In the genomic region with DNA sequence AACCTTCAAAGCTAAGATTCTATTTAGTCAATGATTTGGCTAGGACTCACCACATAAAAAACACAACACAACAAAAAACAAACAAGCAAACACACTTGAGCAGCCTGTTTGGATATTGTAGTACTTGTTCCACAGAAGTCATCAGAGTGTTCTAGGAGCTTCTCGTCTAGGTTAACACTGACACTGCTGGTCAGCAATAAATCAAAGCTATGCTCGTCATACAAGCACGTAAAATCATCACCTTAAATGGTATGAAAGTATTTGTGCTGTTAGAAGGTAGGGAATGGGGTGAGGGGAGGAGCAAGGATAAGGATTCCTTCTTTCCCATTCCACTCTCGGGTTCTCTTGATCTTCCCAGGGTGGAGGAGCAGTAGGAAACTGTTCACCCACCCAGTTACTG, we compare ENCODE assay signal across 26 cellular contexts.
DNase-seq lines count a peak whose midpoint lies in the region; ATAC-seq, FAIRE-seq and TF ChIP-seq lines count a peak whose summit lies in the region.
"Had no signal": no experiment of that assay in that cellular context is flagged by ENCODE, and none has a peak within 500 bp of the region (broad histone marks: within the 10 kb centered on the region; RNA-seq: fewer than 3 reads in every experiment).

No MANE protein-coding gene starts in this region.

- DNase-seq in GM23338 (ENCODE audit: low spot score) = peak; percentile 19
- peak; percentile 7 for DNase-seq in M059J (ENCODE audit: low read depth)
- DNase-seq in mesendoderm = no peak
- no peak for DNase-seq in frontal cortex (ENCODE audit: low spot score in 2 of 2)
- DNase-seq in activated CD4-positive, CD25-positive, alpha-beta regulatory T cell treated with anti-CD3 and anti-CD28 coated beads, Interleukin-2, amount 50 U/mL, for 72 hours = no peak
- DNase-seq: CD4-positive, CD25-positive, alpha-beta regulatory T cell; DMS153; DND-41; H9; Kasumi-1; MV-4-11; NCI-H1105; NCI-H1436 treated with DMSO at 0.1 percent for 48 hours; NCI-H1930; NCI-H2107; NCI-H526; NCI-H82; NK-92 treated with Interleukin-12 subunit alpha and Interleukin-12 subunit beta, amount 100 ng/mL, for 24 hours; SK-N-SH; SW 1271 had no signal

- WGBS in mesendoderm (ENCODE audit: extremely low coverage, insufficient coverage, low lambda C conversion rate) = no CpG with 5 or more reads among the region's 4 CpGs
- WGBS in urinary bladder = 72% methylated on average over 4 of the region's 4 CpGs

- H4K20me1 ChIP-seq in GM23338 (replicated peaks; ENCODE audit: insufficient read depth) = no peaks in the 10 kb centered on the region; the same call in 1 of the 2 replicates

- peak overlapping the region; percentile 30 for H3K56ac ChIP-seq in mesendoderm (ENCODE audit: low read length)

- H4K8ac ChIP-seq in mesendoderm (ENCODE audit: low read depth, low read length) = no peak overlapping the region

- no peaks in the 10 kb centered on the region; the same call in 1 of the 2 replicates for H3K9me2 ChIP-seq in GM23338 (ENCODE audit: insufficient read depth)
- H3K9me2 ChIP-seq: SK-N-SH had no signal

- FAIRE-seq in frontal cortex (lab: Jason Lieb, UNC) = no peak
- FAIRE-seq: A204.1, GM12892, GM19239 had no signal

- H3K4me3 ChIP-seq in GM23338 (no peak overlapping the region), mesendoderm (ENCODE audit: low read length) (no peak overlapping the region), urinary bladder (ENCODE audit: low read depth, low read length) (no peak overlapping the region)
- H3K4me3 ChIP-seq: BLaER1 had no signal

- ATAC-seq in GM23338 (no peak), HG02870 (IDR thresholded peaks at IDR 0.05; ENCODE audit: unreplicated experiment) (no peak)

- H2BK15ac ChIP-seq in mesendoderm (replicated peaks; ENCODE audit: low read depth) = no peak overlapping the region

- no peak overlapping the region for H3K4ac ChIP-seq in mesendoderm (ENCODE audit: low read depth, low read length)

- peaks cover 5% of the 10 kb centered on the region for H3K79me1 ChIP-seq in mesendoderm (ENCODE audit: low read length)

- H3K9me3 Mint-ChIP-seq in GM23338 = no peaks in the 10 kb centered on the region; the same call in 1 of the 3 replicates
- H3K9me3 Mint-ChIP-seq: CD4-positive, CD25-positive, alpha-beta regulatory T cell had no signal

- H3K4me1 Mint-ChIP-seq in GM23338 = peaks cover 23% of the 10 kb centered on the region

- TF ChIP-seq CTCF in GM23338 (conservative IDR thresholded peaks at IDR 0.05; ENCODE audit: low read depth in 2 of 2) = no peak

- no peak overlapping the region for H3K4me3 Mint-ChIP-seq in GM23338
- H3K4me3 Mint-ChIP-seq: CD4-positive, CD25-positive, alpha-beta regulatory T cell; H9 had no signal

- H2BK5ac ChIP-seq in mesendoderm (ENCODE audit: low read length) = no peak overlapping the region

- H3K36me3 ChIP-seq in GM23338 (ENCODE audit: insufficient read depth) (no peaks in the 10 kb centered on the region), mesendoderm (ENCODE audit: control insufficient read depth, insufficient read depth, low read length) (no peaks in the 10 kb centered on the region), urinary bladder (ENCODE audit: insufficient read depth) (no peaks in the 10 kb centered on the region)

- H3K4me2 ChIP-seq in GM23338 (no peak overlapping the region), mesendoderm (ENCODE audit: low read length) (no peak overlapping the region)
- H3K4me2 ChIP-seq: BLaER1, SK-N-SH had no signal

- H3K18ac ChIP-seq in mesendoderm (ENCODE audit: low read length) = no peak overlapping the region

- peaks cover 5% of the 10 kb centered on the region; the same call in 2 of the 3 replicates for H3K36me3 Mint-ChIP-seq in GM23338 (ENCODE audit: low read depth)

- no peaks in the 10 kb centered on the region for H3K27me3 Mint-ChIP-seq in GM23338 (ENCODE audit: insufficient read depth, low read depth, poor library complexity)
- H3K27me3 Mint-ChIP-seq: CD4-positive, CD25-positive, alpha-beta regulatory T cell had no signal

- no peak overlapping the region for H4K5ac ChIP-seq in mesendoderm (ENCODE audit: low read length)

- no peaks in the 10 kb centered on the region for H3F3A ChIP-seq in GM23338 (replicated peaks; ENCODE audit: low read depth)

- no peak overlapping the region; the same call in 1 of the 2 replicates for H3K27ac Mint-ChIP-seq in GM23338
- H3K27ac Mint-ChIP-seq: CD4-positive, CD25-positive, alpha-beta regulatory T cell; H9 had no signal

- H3K23ac ChIP-seq in mesendoderm (ENCODE audit: low read length) = no peak overlapping the region

- peaks cover 4% of the 10 kb centered on the region; the same call in 1 of the 2 replicates for H3K4me1 ChIP-seq in GM23338 (ENCODE audit: insufficient read depth)
- peaks cover 7% of the 10 kb centered on the region for H3K4me1 ChIP-seq in mesendoderm (ENCODE audit: control insufficient read depth, low read depth, low read length)
- H3K4me1 ChIP-seq in urinary bladder (ENCODE audit: insufficient read depth) = peaks cover 3% of the 10 kb centered on the region

- no peak overlapping the region for H3K9ac ChIP-seq in mesendoderm (ENCODE audit: low read length)
- H3K9ac ChIP-seq: BLaER1, SK-N-SH had no signal

- no peak overlapping the region for H2AFZ ChIP-seq in GM23338

- H3K79me2 ChIP-seq in GM23338 (replicated peaks; ENCODE audit: insufficient read depth) (peaks cover 22% of the 10 kb centered on the region; the same call in 1 of the 2 replicates), mesendoderm (ENCODE audit: control insufficient read depth, insufficient read depth, low read length) (no peaks in the 10 kb centered on the region)

- no peak overlapping the region for H2BK120ac ChIP-seq in mesendoderm (ENCODE audit: low read depth, low read length)

- H3K27me3 ChIP-seq in GM23338 (ENCODE audit: insufficient read depth) = no peaks in the 10 kb centered on the region
- no peaks in the 10 kb centered on the region for H3K27me3 ChIP-seq in mesendoderm (ENCODE audit: insufficient read depth, low read length, poor library complexity)
- H3K27me3 ChIP-seq: BLaER1 had no signal

- H3K27ac ChIP-seq in GM23338 (ENCODE audit: low read depth) (peak overlapping the region; percentile 12), mesendoderm (ENCODE audit: low read depth, low read length) (no peak overlapping the region), urinary bladder (ENCODE audit: low read depth) (peak overlapping the region; percentile 18)
- H3K27ac ChIP-seq: BLaER1 had no signal

- no peak overlapping the region for H2AK5ac ChIP-seq in mesendoderm (ENCODE audit: low read length)

TF ChIP-seq in GM23338, 12 proteins besides CTCF, POLR2A, EP300 and RAD21 (continues in another document):
- TF ChIP-seq JUNB (IDR thresholded peaks at IDR 0.05; ENCODE audit: unreplicated experiment) = no peak
- no peak for TF ChIP-seq NANOG (IDR thresholded peaks at IDR 0.05; ENCODE audit: borderline replicate concordance)
- no peak for TF ChIP-seq ZNF114 (CRISPR knock-in tag; IDR thresholded peaks at IDR 0.05)

Comparison
In these comparisons a context has a peak if more than half of its experiments do, and no peak if none do; other contexts are left out.
1. DNase-seq: peak in GM23338 (single experiment) and M059J (single experiment); none in mesendoderm (single experiment), frontal cortex (0 of 2) and activated CD4-positive, CD25-positive, alpha-beta regulatory T cell treated with anti-CD3 and anti-CD28 coated beads, Interleukin-2, amount 50 U/mL, for 72 hours (single experiment).